In the genomic region with DNA sequence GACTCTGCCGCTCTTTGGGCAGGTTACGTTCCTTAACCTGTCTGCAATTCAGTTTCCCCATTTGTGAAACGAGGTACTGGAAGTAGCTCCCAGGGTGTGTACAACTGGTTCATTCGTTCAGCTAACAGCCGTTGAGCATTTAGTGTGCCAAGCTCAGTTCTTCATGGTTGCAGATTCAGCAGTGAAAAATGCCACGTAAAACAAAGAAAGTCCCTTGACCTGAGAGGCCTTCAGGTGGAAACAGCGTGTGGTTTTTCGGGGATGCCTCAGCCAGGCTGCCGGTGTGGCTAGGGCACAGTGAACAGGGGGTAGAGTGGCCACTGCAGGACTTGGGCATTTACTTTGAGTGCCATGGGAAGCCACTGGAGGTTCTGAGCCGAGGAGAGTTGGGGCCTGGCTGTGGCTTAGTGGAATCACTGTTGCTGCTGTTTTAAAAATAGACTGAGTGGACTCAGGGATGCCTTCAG, we compare ENCODE assay signal across 22 cellular contexts. TPM values are rescaled to one million over a fixed set of nuclear protein-coding genes. Genes with fewer than 3 reads are reported as not detected.
DNase-seq lines count a peak whose midpoint lies in the region; ATAC-seq and TF ChIP-seq lines count a peak whose summit lies in the region.
"Had no signal": no experiment of that assay in that cellular context is flagged by ENCODE, and none has a peak within 500 bp of the region (broad histone marks: within the 10 kb centered on the region; RNA-seq: fewer than 3 reads in every experiment).

No MANE protein-coding gene starts in this region.

- H3K27ac ChIP-seq in rectal smooth muscle tissue (ENCODE audit: low read depth, low read length) (peak overlapping the region; percentile 99), aorta (ENCODE audit: low read depth in 1 of 2, low read length in 2 of 2) (peak overlapping the region; percentile 85 to 86)
- H3K27ac ChIP-seq: SJCRH30 had no signal

- WGBS in aorta, 2 donors, result 28 to 31% methylated on average over 10 of the region's 10 CpGs

- no peak overlapping the region for H3K4me3 Mint-ChIP-seq in natural killer cell treated with Interleukin-12 subunit alpha and Interleukin-12 subunit beta and Interleukin-15 and Interleukin-18, amount 100 ng/mL, for 72 hours
- H3K4me3 Mint-ChIP-seq in natural killer cell, result no peak overlapping the region
- H3K4me3 Mint-ChIP-seq: activated CD8-positive, alpha-beta T cell treated with anti-CD3 and anti-CD28 coated beads, Interleukin-2, amount 10 ng/mL, durations not matched to agents 7 days and 5 days; T-cell had no signal

- ATAC-seq in natural killer cell treated with Interleukin-12 subunit alpha and Interleukin-12 subunit beta and Interleukin-15 and Interleukin-18, amount 100 ng/mL, for 72 hours, result no peak
- ATAC-seq in natural killer cell (no peak), left ventricle myocardium superior (peak; percentile 3), aorta (ENCODE audit: low FRiP score) (no peak)
- ATAC-seq: activated CD8-positive, alpha-beta T cell treated with anti-CD3 and anti-CD28 coated beads, Interleukin-2, amount 10 ng/mL, durations not matched to agents 7 days and 5 days; left colon; PC-3; T-cell had no signal

- H3K36me3 ChIP-seq in rectal smooth muscle tissue (ENCODE audit: control insufficient read depth, insufficient read depth, low read length), result no peaks in the 10 kb centered on the region
- peaks cover 0 to 3% of the 10 kb centered on the region in 2 donors for H3K36me3 ChIP-seq in aorta (ENCODE audit: control insufficient read depth in 1 of 2, insufficient read depth in 2 of 2, low read length in 1 of 2)
- H3K36me3 ChIP-seq: SJCRH30 had no signal

- peaks cover 0 to 7% of the 10 kb centered on the region in 2 donors for H3K4me1 Mint-ChIP-seq in natural killer cell treated with Interleukin-12 subunit alpha and Interleukin-12 subunit beta and Interleukin-15 and Interleukin-18, amount 100 ng/mL, for 72 hours (ENCODE audit: low read depth in 2 of 2)
- peaks cover 0 to 12% of the 10 kb centered on the region in 2 donors for H3K4me1 Mint-ChIP-seq in natural killer cell

- H3K4me1 ChIP-seq in rectal smooth muscle tissue (ENCODE audit: control insufficient read depth, insufficient read depth, low read length) (peaks cover 30% of the 10 kb centered on the region), aorta (ENCODE audit: control insufficient read depth in 1 of 2, insufficient read depth in 2 of 2, low read length in 2 of 2) (peaks cover 3 to 6% of the 10 kb centered on the region in 2 donors)

- no peaks in the 10 kb centered on the region for H3K9me3 ChIP-seq in aorta (ENCODE audit: control insufficient read depth, low read length)
- H3K9me3 ChIP-seq: SJCRH30 had no signal

- H3K27me3 ChIP-seq in rectal smooth muscle tissue (ENCODE audit: control insufficient read depth, insufficient read depth, low read length), result no peaks in the 10 kb centered on the region
- H3K27me3 ChIP-seq in aorta (ENCODE audit: control insufficient read depth in 1 of 2, insufficient read depth in 2 of 2, low read length in 1 of 2), result no peaks in the 10 kb centered on the region
- H3K27me3 ChIP-seq: SJCRH30 had no signal

- no peak for TF ChIP-seq CTCF in natural killer cell (IDR thresholded peaks at IDR 0.05)

- no peak overlapping the region for H3K27ac Mint-ChIP-seq in natural killer cell treated with Interleukin-12 subunit alpha and Interleukin-12 subunit beta and Interleukin-15 and Interleukin-18, amount 100 ng/mL, for 72 hours
- no peak overlapping the region for H3K27ac Mint-ChIP-seq in natural killer cell
- H3K27ac Mint-ChIP-seq: activated CD8-positive, alpha-beta T cell treated with anti-CD3 and anti-CD28 coated beads, Interleukin-2, amount 10 ng/mL, durations not matched to agents 7 days and 5 days; nephron progenitor cell; T-cell had no signal

- H3K9me3 Mint-ChIP-seq in natural killer cell treated with Interleukin-12 subunit alpha and Interleukin-12 subunit beta and Interleukin-15 and Interleukin-18, amount 100 ng/mL, for 72 hours, result no peaks in the 10 kb centered on the region
- H3K9me3 Mint-ChIP-seq in natural killer cell, result no peaks in the 10 kb centered on the region
- H3K9me3 Mint-ChIP-seq: nephron progenitor cell, T-cell had no signal

- peak overlapping the region; percentile 80 for H3K4me3 ChIP-seq in rectal smooth muscle tissue (ENCODE audit: low read length)
- H3K4me3 ChIP-seq in aorta (ENCODE audit: low read length in 2 of 2), result no peak overlapping the region
- H3K4me3 ChIP-seq: SJCRH30 had no signal

- H3K27me3 Mint-ChIP-seq in natural killer cell treated with Interleukin-12 subunit alpha and Interleukin-12 subunit beta and Interleukin-15 and Interleukin-18, amount 100 ng/mL, for 72 hours, result peaks cover 10 to 19% of the 10 kb centered on the region in 2 donors
- H3K27me3 Mint-ChIP-seq in natural killer cell (ENCODE audit: low read depth in 2 of 2), result peaks cover 13% of the 10 kb centered on the region in 2 donors

- peak; percentile 53 for DNase-seq in natural killer cell treated with Interleukin-12 subunit alpha and Interleukin-12 subunit beta and Interleukin-15 and Interleukin-18, amount 100 ng/mL, for 72 hours (ENCODE audit: low spot score)
- DNase-seq in natural killer cell (no peak), left ventricle myocardium superior (peak; percentile 38), aorta (peak in 1 of 2 donors; percentile 67), NCI-H128 (lab: John Stamatoyannopoulos, UW; ENCODE audit: unreplicated experiment) (no peak), GOT3 (lab: John Stamatoyannopoulos, UW) (no peak)
- DNase-seq in effector CD4-positive, alpha-beta T cell, result no peak
- DNase-seq: ACHN; activated CD4-positive, CD25-positive, alpha-beta regulatory T cell treated with anti-CD3 and anti-CD28 coated beads, Interleukin-2, amount 50 U/mL, for 72 hours; activated CD8-positive, alpha-beta T cell treated with anti-CD3 and anti-CD28 coated beads, Interleukin-2, amount 10 ng/mL, durations not matched to agents 7 days and 5 days; activated gamma-delta T cell treated with Interleukin-2 at 50 U/mL for 16 hours; activated T-cell treated with anti-CD3 and anti-CD28 coated beads for 4 hours; glutamatergic neuron; left colon; NCI-H1048; NCI-H2029; NCI-H345; nephron progenitor cell; PC-3; SJCRH30; T-cell had no signal

- intact Hi-C loops in natural killer cell (cut with micrococcal nuclease), result no loop called here
- intact Hi-C loops in left ventricle myocardium superior (cut with micrococcal nuclease), result no loop called here
- intact Hi-C loops in aorta (cut with DNase I), result loop anchor here in 1 of 2 donors (5.0 to 10.0 kb wide), 2 partner anchors 33 to 625 kb away; partner anchors contain the start of gene LYSMD4

- no peak overlapping the region for H3K9ac ChIP-seq in rectal smooth muscle tissue (ENCODE audit: low read length)

- no peaks in the 10 kb centered on the region for H3K36me3 Mint-ChIP-seq in natural killer cell treated with Interleukin-12 subunit alpha and Interleukin-12 subunit beta and Interleukin-15 and Interleukin-18, amount 100 ng/mL, for 72 hours
- no peaks in the 10 kb centered on the region for H3K36me3 Mint-ChIP-seq in natural killer cell
- H3K36me3 Mint-ChIP-seq: T-cell had no signal

RNA-seq across cellular contexts. Expression of gene SYNM, which starts 4.7 kb away (rescaled TPM):
- under 1 TPM; 0.20 to 0.26 TPM for total RNA-seq in natural killer cell treated with Interleukin-12 subunit alpha and Interleukin-12 subunit beta and Interleukin-15 and Interleukin-18, amount 100 ng/mL, for 72 hours
- total RNA-seq in natural killer cell (under 1 TPM; 0.11 to 0.48 (median 0.42) TPM), left ventricle myocardium superior (329 TPM), aorta (100 to 1,000 TPM in 1 of 2 donors, 10 to 100 TPM in 1; 81.9 to 103 TPM)
- 10 to 100 TPM; 42.6 to 45.7 TPM for polyA plus RNA-seq in aorta

Comparison
In these comparisons a context has a peak if more than half of its experiments do, and no peak if none do; other contexts are left out.
1. DNase-seq: peak in natural killer cell treated with Interleukin-12 subunit alpha and Interleukin-12 subunit beta and Interleukin-15 and Interleukin-18, amount 100 ng/mL, for 72 hours (single experiment) and left ventricle myocardium superior (single experiment); none in natural killer cell (single experiment), effector CD4-positive, alpha-beta T cell (single experiment), NCI-H128 (single experiment) and GOT3 (single experiment).
2. RNA of gene SYNM, which starts 4.7 kb away (total RNA-seq): 329 TPM in left ventricle myocardium superior (single experiment) and 81.9 to 103 TPM in aorta; 0.11 to 0.48 TPM in natural killer cell and 0.20 to 0.26 TPM in natural killer cell treated with Interleukin-12 subunit alpha and Interleukin-12 subunit beta and Interleukin-15 and Interleukin-18, amount 100 ng/mL, for 72 hours; every median in the first group is over 10 times any median in the second.